23 cellular contexts compared by ENCODE assay signal in the genomic region with DNA sequence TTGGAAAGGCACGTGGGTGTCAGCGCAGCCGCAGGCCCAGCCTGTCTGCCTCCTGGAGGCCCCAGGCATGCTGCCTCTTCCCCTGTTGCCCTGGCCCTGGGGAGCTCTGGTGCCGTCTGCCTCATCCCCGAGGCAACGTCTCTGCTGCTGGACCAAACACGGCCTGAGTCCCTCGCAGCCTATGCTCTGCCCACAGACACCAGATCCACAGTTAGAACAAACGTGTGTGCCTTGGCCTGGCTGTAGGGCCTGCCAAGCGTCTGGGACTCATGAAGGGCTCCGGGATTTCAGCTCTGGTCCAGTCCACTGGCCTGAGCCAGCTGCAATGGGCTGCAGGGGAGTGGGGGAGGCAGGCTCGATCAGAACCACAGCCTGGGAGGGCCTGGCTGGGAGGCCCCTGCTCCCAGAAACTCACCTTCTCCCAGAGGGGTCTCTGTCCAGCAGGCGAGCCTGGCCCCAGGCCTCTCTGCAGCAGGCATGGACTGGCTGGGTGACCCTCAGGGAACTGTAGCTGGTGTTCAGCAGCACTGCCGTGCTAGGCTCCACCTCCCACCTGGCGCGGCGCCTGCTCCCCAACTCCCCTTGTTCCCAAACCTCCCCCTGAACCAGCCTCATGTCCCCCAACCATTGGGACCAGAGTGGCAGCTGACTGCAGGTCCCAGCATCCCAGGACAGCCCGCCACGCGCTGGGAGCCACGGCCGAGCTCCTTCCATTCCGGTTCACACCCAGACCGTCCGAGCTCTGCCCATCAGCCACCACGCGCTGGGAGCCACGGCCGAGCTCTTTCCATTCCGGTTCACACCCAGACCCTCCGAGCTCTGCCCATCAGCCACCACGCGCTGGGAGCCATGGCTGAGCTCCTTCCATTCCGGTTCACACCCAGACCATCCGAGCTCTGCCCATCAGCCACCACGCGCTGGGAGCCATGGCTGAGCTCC.
A peak's percentile ranks its signal among the peaks of the same experiment; 100 is the strongest.
DNase-seq lines count a peak whose midpoint lies in the region; ATAC-seq and TF ChIP-seq lines count a peak whose summit lies in the region.
"Had no signal": no experiment of that assay in that cellular context is flagged by ENCODE, and none has a peak within 500 bp of the region (broad histone marks: within the 10 kb centered on the region; RNA-seq: fewer than 3 reads in every experiment).

No MANE protein-coding gene starts in this region.

- 88% methylated on average over 37 of the region's 37 CpGs for WGBS in right cardiac atrium

- H3K9me3 ChIP-seq in Panc1 (ENCODE audit: control insufficient read depth, insufficient read depth, low read depth, low read length) (no peaks in the 10 kb centered on the region), right cardiac atrium (ENCODE audit: control insufficient read depth, low read length) (no peaks in the 10 kb centered on the region)
- H3K9me3 ChIP-seq: adrenal gland, Caco-2, SK-N-SH had no signal

- in situ Hi-C loops in Panc1 (cut with HindIII; ENCODE audit: low pct_unique_long_range_greater_than_20kb, low sequenced_read_pairs) = no loop called here

- CTCF ChIA-PET in Panc1 (lab: Charles Lee) = no interaction called here

- BruUV-seq in Panc1 (replicated peaks; lab: Mats Ljungman, UMichigan) = no TSS peak

- H3K27me3 ChIP-seq in Panc1 (ENCODE audit: control insufficient read depth, insufficient read depth, low read length) (peaks cover under 1% of the 10 kb centered on the region; the same call in 1 of the 2 replicates), right cardiac atrium (ENCODE audit: control insufficient read depth, insufficient read depth) (no peaks in the 10 kb centered on the region)

- intact Hi-C loops in Panc1 (cut with micrococcal nuclease; ENCODE audit: unreplicated experiment) = no loop called here
- intact Hi-C loops in right cardiac atrium (cut with DNase I) = no loop called here
- intact Hi-C loops in posterior vena cava (cut with DNase I) = no loop called here

- no peaks in the 10 kb centered on the region for H3K4me1 ChIP-seq in Panc1 (ENCODE audit: control insufficient read depth, insufficient read depth, low read length)
- H3K4me1 ChIP-seq in right cardiac atrium (ENCODE audit: control insufficient read depth, insufficient read depth, low read length) = peaks cover 6% of the 10 kb centered on the region
- H3K4me1 ChIP-seq: adrenal gland, Caco-2 had no signal

- H3K27ac ChIP-seq in Panc1 (ENCODE audit: low read length) (no peak overlapping the region), right cardiac atrium (ENCODE audit: low read length) (no peak overlapping the region)
- H3K27ac ChIP-seq: adrenal gland, HL-60 had no signal

- POLR2A ChIA-PET in Panc1 (lab: Charles Lee) = no interaction called here

- no peak for TF ChIP-seq CTCF in Panc1 (IDR thresholded peaks at IDR 0.05)

- peak; percentile 13 for DNase-seq in D341Med (ENCODE audit: low spot score)
- DNase-seq in Panc1 (ENCODE audit: low read depth, low spot score) = no peak
- DNase-seq in right cardiac atrium = peak in 2 of 3 donors; percentile 51 to 58
- DNase-seq in posterior vena cava (ENCODE audit: low spot score) = peak; percentile 81
- no peak for DNase-seq in A172 (ENCODE audit: low spot score)
- no peak for DNase-seq in NCI-H1436 treated with DMSO at 0.1 percent for 48 hours (lab: John Stamatoyannopoulos, UW)
- DNase-seq: activated CD4-positive, alpha-beta T cell treated with anti-CD3 and anti-CD28 coated beads, Interleukin-2, amount 10 ng/mL, durations not matched to agents 24 days and 14 days; AML-193; central memory CD4-positive, alpha-beta T cell; effector memory CD4-positive, alpha-beta T cell; mesenchymal stem cell; NCI-H2081 treated with DMSO at 0.1 percent for 48 hours; NCI-H526 treated with DMSO at 0.1 percent for 48 hours; PC-3; SK-N-SH; stimulated activated CD4-positive, alpha-beta T cell treated with anti-CD3 and anti-CD28 coated beads, Interleukin-2, amount 100 ng/mL, for 24 hours; T1000 had no signal

- no peaks in the 10 kb centered on the region for H3K36me3 ChIP-seq in Panc1 (ENCODE audit: control insufficient read depth, insufficient read depth, low read length)
- H3K36me3 ChIP-seq: adrenal gland had no signal

- H3K4me3 ChIP-seq in Panc1 (ENCODE audit: low read depth in 2 of 2, low read length in 2 of 2) = no peak overlapping the region
- H3K4me3 ChIP-seq in right cardiac atrium (ENCODE audit: low read length) = no peak overlapping the region
- H3K4me3 ChIP-seq: adrenal gland, GM12878 had no signal

- ATAC-seq in Panc1 (0 out of 2 replicates have a peak, but pooled peaks have one; percentile 22), right cardiac atrium (no peak), GM21737 (IDR thresholded peaks at IDR 0.05; ENCODE audit: unreplicated experiment) (no peak), HG03460 (IDR thresholded peaks at IDR 0.05; ENCODE audit: unreplicated experiment) (no peak)
- ATAC-seq: GM12878, PC-3 had no signal

Comparison
In these comparisons a context has a peak if more than half of its experiments do, and no peak if none do; other contexts are left out.
1. DNase-seq: peak in D341Med (single experiment), right cardiac atrium (2 of 3) and posterior vena cava (single experiment); none in Panc1 (single experiment), A172 (single experiment) and NCI-H1436 treated with DMSO at 0.1 percent for 48 hours (single experiment).